In genomic region chr13:45967589-45967988, GRCh38 we compare ENCODE assay signal across 28 cellular contexts.
"Had no signal": no experiment of that assay in that cellular context is flagged by ENCODE, and none has a peak within 500 bp of the region (broad histone marks: within the 10 kb centered on the region; RNA-seq: fewer than 3 reads in every experiment).

No MANE protein-coding gene starts in this region.

- H3K27me3 Mint-ChIP-seq: activated CD4-positive, alpha-beta T cell treated with anti-CD3 and anti-CD28 coated beads, Interleukin-2, amount 10 ng/mL, durations not matched to agents 7 days and 5 days; naive B cell; T-helper 17 cell had no signal

- H3K9me3 Mint-ChIP-seq: activated CD4-positive, alpha-beta T cell treated with anti-CD3 and anti-CD28 coated beads, Interleukin-2, amount 10 ng/mL, durations not matched to agents 7 days and 5 days; activated naive CD4-positive, alpha-beta T cell treated with anti-CD3 and anti-CD28 coated beads, Interleukin-2, amount 50 U/mL, for 72 hours; mesothelial cell of epicardium; naive B cell had no signal

- DNase-seq: activated CD4-positive, alpha-beta T cell treated with anti-CD3 and anti-CD28 coated beads, Interleukin-2, amount 10 ng/mL, durations not matched to agents 7 days and 5 days; activated CD8-positive, alpha-beta memory T cell treated with anti-CD3 and anti-CD28 coated beads for 24 hours; activated gamma-delta T cell treated with Interleukin-2 at 50 U/mL for 16 hours; adrenal gland; aorta; body of pancreas; cerebellar nuclear complex; colonic mucosa; effector CD8-positive, alpha-beta T cell; kidney; left colon; naive B cell; pancreas; psoas muscle; stimulated activated CD4-positive, alpha-beta T cell treated with anti-CD3 and anti-CD28 coated beads, Interleukin-1b, Interleukin-23, amount 100 ng/mL, for 48 hours; stimulated activated naive CD4-positive, alpha-beta T cell treated with Interleukin-2 at 50 U/mL for 16 hours; T-helper 17 cell; T1000; trophoblast cell; WERI-Rb-1 had no signal

- H3K27me3 ChIP-seq: adrenal gland, body of pancreas, cardiac muscle cell, colonic mucosa, hepatocyte, pancreas had no signal

- H3K4me1 ChIP-seq: adrenal gland, body of pancreas, colonic mucosa, pancreas, psoas muscle had no signal

- ATAC-seq: activated CD4-positive, CD25-positive, alpha-beta regulatory T cell treated with anti-CD3 and anti-CD28 coated beads, Interleukin-2, amount 50 U/mL, for 24 hours; activated naive CD4-positive, alpha-beta T cell treated with anti-CD3 and anti-CD28 coated beads, Interleukin-2, amount 50 U/mL, for 72 hours; body of pancreas; left colon; pancreas; psoas muscle; SK-N-SH treated with all-trans-retinoic acid at 6 μM for 48 hours; T-helper 17 cell had no signal

- H3K27ac Mint-ChIP-seq: activated CD4-positive, alpha-beta T cell treated with anti-CD3 and anti-CD28 coated beads, Interleukin-2, amount 10 ng/mL, durations not matched to agents 7 days and 5 days; mesothelial cell of epicardium; T-helper 17 cell had no signal

- H3K9me3 ChIP-seq: adrenal gland, body of pancreas, colonic mucosa, pancreas, psoas muscle, thoracic aorta had no signal

- H3K4me3 ChIP-seq: adrenal gland, body of pancreas, cardiac muscle cell, colonic mucosa, hepatocyte, pancreas, psoas muscle, smooth muscle cell, thoracic aorta had no signal

- H3K27ac ChIP-seq: adrenal gland, body of pancreas, cardiac muscle cell, colonic mucosa, hepatocyte, pancreas, psoas muscle, thoracic aorta, WERI-Rb-1 had no signal

- H3K4me1 Mint-ChIP-seq: mesothelial cell of epicardium had no signal

- H3K4me3 Mint-ChIP-seq: activated CD4-positive, alpha-beta T cell treated with anti-CD3 and anti-CD28 coated beads, Interleukin-2, amount 10 ng/mL, durations not matched to agents 7 days and 5 days; mesothelial cell of epicardium; T-helper 17 cell had no signal
